ENCODE assay signal across 10 cellular contexts in genomic region chrX:78333521-78333920, GRCh38. TPM values are rescaled to one million over a fixed set of nuclear protein-coding genes. Genes with fewer than 3 reads are reported as not detected.
DNase-seq lines count a peak whose midpoint lies in the region; ATAC-seq lines count a peak whose summit lies in the region.
"Had no signal": no experiment of that assay in that cellular context is flagged by ENCODE, and none has a peak within 500 bp of the region (broad histone marks: within the 10 kb centered on the region; RNA-seq: fewer than 3 reads in every experiment).

No MANE protein-coding gene starts in this region.

- peaks cover 3% of the 10 kb centered on the region for H3K36me3 Mint-ChIP-seq in activated naive CD4-positive, alpha-beta T cell treated with anti-CD3 and anti-CD28 coated beads for 36 hours (ENCODE audit: low read depth)
- no peaks in the 10 kb centered on the region for H3K36me3 Mint-ChIP-seq in T-cell

- ATAC-seq in HG02642 (IDR thresholded peaks at IDR 0.05; ENCODE audit: poor library complexity, unreplicated experiment), result peak; percentile 77
- ATAC-seq in T-cell (replicated peaks in 1 of 4), result peak; percentile 37 to 87 (median 76)
- ATAC-seq in sciatic nerve, result peak; percentile 85

- no peaks in the 10 kb centered on the region for H3K9me3 ChIP-seq in MG63

- H3K27me3 Mint-ChIP-seq in activated naive CD4-positive, alpha-beta T cell treated with anti-CD3 and anti-CD28 coated beads for 36 hours (ENCODE audit: low read depth), result no peaks in the 10 kb centered on the region
- peaks cover 0 to 13% of the 10 kb centered on the region in 2 donors for H3K27me3 Mint-ChIP-seq in T-cell

- DNase-seq in activated naive CD4-positive, alpha-beta T cell treated with anti-CD3 and anti-CD28 coated beads for 36 hours, result no peak
- no peak for DNase-seq in activated naive CD4-positive, alpha-beta T cell (lab: John Stamatoyannopoulos, UW)
- DNase-seq in T-cell (peak in 7 of 34 experiments; percentile 0 to 36 (median 20)), sciatic nerve (ENCODE audit: low spot score) (no peak), UCSD-AML1 (lab: John Stamatoyannopoulos, UW; ENCODE audit: unreplicated experiment) (no peak), MG63 (no peak)
- DNase-seq in NK-92 treated with Interleukin-12 subunit alpha and Interleukin-12 subunit beta, amount 100 ng/mL, for 24 hours (lab: John Stamatoyannopoulos, UW), result no peak
- DNase-seq: T1000 had no signal

- peaks cover 58% of the 10 kb centered on the region for H3K4me1 Mint-ChIP-seq in activated naive CD4-positive, alpha-beta T cell treated with anti-CD3 and anti-CD28 coated beads for 36 hours (ENCODE audit: low read depth)
- peaks cover 52 to 73% (median 52%) of the 10 kb centered on the region in 3 donors for H3K4me1 Mint-ChIP-seq in T-cell

- H3K4me3 ChIP-seq in MG63, result no peak overlapping the region

- no peak overlapping the region for H3K4me3 Mint-ChIP-seq in activated naive CD4-positive, alpha-beta T cell treated with anti-CD3 and anti-CD28 coated beads for 36 hours
- H3K4me3 Mint-ChIP-seq in T-cell, result peak overlapping the region in 1 of 3 donors; percentile 26

- intact Hi-C loops in activated naive CD4-positive, alpha-beta T cell treated with anti-CD3 and anti-CD28 coated beads for 36 hours (cut with micrococcal nuclease), result no loop called here
- intact Hi-C loops in sciatic nerve (cut with DNase I), result no loop called here

- CTCF ChIA-PET in activated naive CD4-positive, alpha-beta T cell treated with anti-CD3 and anti-CD28 coated beads for 36 hours (lab: Charles Lee), result interaction anchor here (1.1 kb wide), 1 partner anchor 18 kb away, joined by 3 read pairs; no protein-coding TSS in a partner anchor
- CTCF ChIA-PET in T-cell (lab: Charles Lee), result interaction anchor here (0.5 to 1.0 kb wide), 5 partner anchors 10 to 1117 kb away, joined by 3 to 5 read pairs (median 3); no protein-coding TSS in a partner anchor

- H3K27ac Mint-ChIP-seq in activated naive CD4-positive, alpha-beta T cell treated with anti-CD3 and anti-CD28 coated beads for 36 hours, result peak overlapping the region; percentile 11
- H3K27ac Mint-ChIP-seq in T-cell, result peak overlapping the region; percentile 74 to 82

- H3K9me3 Mint-ChIP-seq in activated naive CD4-positive, alpha-beta T cell treated with anti-CD3 and anti-CD28 coated beads for 36 hours, result no peaks in the 10 kb centered on the region
- peaks cover 0 to 3% (median 0%) of the 10 kb centered on the region in 3 donors for H3K9me3 Mint-ChIP-seq in T-cell

- POLR2A ChIA-PET in T-cell (lab: Charles Lee), result interaction anchor here (0.5 to 1.2 kb wide), 5 partner anchors 11 to 1034 kb away, joined by 3 to 4 read pairs (median 3); partner anchors contain the start of gene ITM2A (in 1 of the 2)

- no peaks in the 10 kb centered on the region for H3K36me3 ChIP-seq in MG63

- H3K27me3 ChIP-seq in MG63, result no peaks in the 10 kb centered on the region

RNA-seq across cellular contexts. Expression of gene CYSLTR1, which starts 6.1 kb away (rescaled TPM):
- total RNA-seq in activated naive CD4-positive, alpha-beta T cell treated with anti-CD3 and anti-CD28 coated beads for 36 hours, result 1 to 10 TPM; 2.1 to 2.2 TPM
- total RNA-seq in T-cell (10 to 100 TPM; 10.6 to 17.9 (median 11.4) TPM), sciatic nerve (5.3 TPM)
- total RNA-seq in MG63 (2014; rRNA removed; shearing (Covaris generic); ENCODE audit: low replicate concordance), result not detected in 2 replicates
- total RNA-seq: HT1080 had no signal
